Comparison of ENCODE assay signal across 15 cellular contexts in the genomic region with DNA sequence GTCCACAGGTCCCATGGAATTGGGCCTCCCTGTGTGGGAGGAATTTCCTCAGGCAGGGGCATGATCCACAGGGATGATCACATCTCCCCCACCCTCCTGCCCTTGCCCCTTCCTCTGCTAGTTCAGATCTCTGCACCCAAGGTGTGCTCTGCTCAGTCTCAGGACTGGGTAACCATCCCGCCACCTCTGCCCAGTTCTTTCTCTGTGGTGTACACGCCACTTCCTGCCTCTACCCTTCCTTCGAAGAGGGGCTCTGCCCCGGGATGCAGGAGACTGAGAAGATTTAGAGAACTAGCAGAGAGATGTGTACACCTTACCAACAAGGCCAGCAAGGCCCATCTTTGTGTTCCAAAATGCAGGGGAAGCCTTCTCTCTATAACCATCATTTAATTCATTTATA.
DNase-seq lines count a peak whose midpoint lies in the region; ATAC-seq, FAIRE-seq and TF ChIP-seq lines count a peak whose summit lies in the region.
"Had no signal": no experiment of that assay in that cellular context is flagged by ENCODE, and none has a peak within 500 bp of the region (broad histone marks: within the 10 kb centered on the region; RNA-seq: fewer than 3 reads in every experiment).

No MANE protein-coding gene starts in this region.

- H3K27ac Mint-ChIP-seq in activated naive CD4-positive, alpha-beta T cell treated with anti-CD3 and anti-CD28 coated beads, Interleukin-2, amount 50 U/mL, for 24 hours = peak overlapping the region; percentile 8
- peak overlapping the region in 3 of 5 experiments; percentile 3 to 72 (median 25) for H3K27ac Mint-ChIP-seq in brain
- H3K27ac Mint-ChIP-seq in nephron = peak overlapping the region; percentile 53 to 74 (median 68)
- H3K27ac Mint-ChIP-seq in stimulated activated naive B cell treated with anti-CD40 and anti-IgM and Interleukin-4, amounts not matched to agents 10 μg/mL and 1 μg/mL and 100 μg/mL, for 72 hours = peak overlapping the region; percentile 28

- H3K4me1 ChIP-seq in small intestine (ENCODE audit: control insufficient read depth in 2 of 2, insufficient read depth in 1 of 2, low read depth in 1 of 2, low read length in 1 of 2) = no peaks in the 10 kb centered on the region
- H3K4me1 ChIP-seq: Caco-2 had no signal

- ATAC-seq in stimulated activated naive B cell treated with anti-CD40 and anti-IgM and Interleukin-4, amounts not matched to agents 10 μg/mL and 1 μg/mL and 100 μg/mL, for 72 hours (replicated peaks) = no peak

- FAIRE-seq in small intestine (lab: Jason Lieb, UNC) = no peak

- H3K4me1 Mint-ChIP-seq in activated naive CD4-positive, alpha-beta T cell treated with anti-CD3 and anti-CD28 coated beads, Interleukin-2, amount 50 U/mL, for 24 hours = no peaks in the 10 kb centered on the region
- H3K4me1 Mint-ChIP-seq in brain (peaks cover 58% of the 10 kb centered on the region), nephron (peaks cover 39% of the 10 kb centered on the region)
- H3K4me1 Mint-ChIP-seq in stimulated activated naive B cell treated with anti-CD40 and anti-IgM and Interleukin-4, amounts not matched to agents 10 μg/mL and 1 μg/mL and 100 μg/mL, for 72 hours = no peaks in the 10 kb centered on the region

- H3K4me3 Mint-ChIP-seq in activated naive CD4-positive, alpha-beta T cell treated with anti-CD3 and anti-CD28 coated beads, Interleukin-2, amount 50 U/mL, for 24 hours = no peak overlapping the region
- H3K4me3 Mint-ChIP-seq in brain (no peak overlapping the region), nephron (no peak overlapping the region)
- no peak overlapping the region for H3K4me3 Mint-ChIP-seq in stimulated activated naive B cell treated with anti-CD40 and anti-IgM and Interleukin-4, amounts not matched to agents 10 μg/mL and 1 μg/mL and 100 μg/mL, for 72 hours
- H3K4me3 Mint-ChIP-seq: HFFc6 had no signal

- 68 to 81% (median 71%) methylated on average over 4 of the region's 4 CpGs for WGBS in small intestine, 3 donors

- H3K27me3 Mint-ChIP-seq in activated naive CD4-positive, alpha-beta T cell treated with anti-CD3 and anti-CD28 coated beads, Interleukin-2, amount 50 U/mL, for 24 hours = no peaks in the 10 kb centered on the region
- peaks cover 6% of the 10 kb centered on the region for H3K27me3 Mint-ChIP-seq in brain
- peaks cover 9% of the 10 kb centered on the region for H3K27me3 Mint-ChIP-seq in nephron (ENCODE audit: low read depth)
- no peaks in the 10 kb centered on the region for H3K27me3 Mint-ChIP-seq in stimulated activated naive B cell treated with anti-CD40 and anti-IgM and Interleukin-4, amounts not matched to agents 10 μg/mL and 1 μg/mL and 100 μg/mL, for 72 hours

- DNase-seq in activated naive CD4-positive, alpha-beta T cell (lab: John Stamatoyannopoulos, UW) = no peak
- no peak for DNase-seq in stimulated activated naive B cell treated with anti-CD40 and anti-IgM and Interleukin-4, amounts not matched to agents 10 μg/mL and 1 μg/mL and 100 μg/mL, for 72 hours
- DNase-seq in SW480 (ENCODE audit: low spot score) = no peak
- DNase-seq in small intestine = no peak
- DNase-seq in brain microvascular endothelial cell = no peak
- DNase-seq: 8988T; AML-193; Caco-2; CD8-positive, alpha-beta memory T cell; HCEC 1CT; HFFc6 had no signal

- H3K9me3 Mint-ChIP-seq in activated naive CD4-positive, alpha-beta T cell treated with anti-CD3 and anti-CD28 coated beads, Interleukin-2, amount 50 U/mL, for 24 hours = no peaks in the 10 kb centered on the region
- H3K9me3 Mint-ChIP-seq in brain = no peaks in the 10 kb centered on the region
- no peaks in the 10 kb centered on the region for H3K9me3 Mint-ChIP-seq in nephron
- H3K9me3 Mint-ChIP-seq in stimulated activated naive B cell treated with anti-CD40 and anti-IgM and Interleukin-4, amounts not matched to agents 10 μg/mL and 1 μg/mL and 100 μg/mL, for 72 hours = no peaks in the 10 kb centered on the region
- H3K9me3 Mint-ChIP-seq: CD8-positive, alpha-beta memory T cell; HFFc6 had no signal

- in situ Hi-C loops in brain microvascular endothelial cell (cut with HindIII; ENCODE audit: low pct_ligation_motif_present, low sequenced_read_pairs) = no loop called here

- no peaks in the 10 kb centered on the region for H3K36me3 ChIP-seq in small intestine (ENCODE audit: control insufficient read depth in 2 of 2, insufficient read depth in 2 of 2, low read length in 2 of 2)
- no peaks in the 10 kb centered on the region for H3K36me3 ChIP-seq in brain microvascular endothelial cell (replicated peaks)
- H3K36me3 ChIP-seq: BLaER1 had no signal

- no peaks in the 10 kb centered on the region for H3K36me3 Mint-ChIP-seq in activated naive CD4-positive, alpha-beta T cell treated with anti-CD3 and anti-CD28 coated beads, Interleukin-2, amount 50 U/mL, for 24 hours
- H3K36me3 Mint-ChIP-seq in brain = no peaks in the 10 kb centered on the region
- H3K36me3 Mint-ChIP-seq in nephron (ENCODE audit: low read depth) = no peaks in the 10 kb centered on the region
- no peaks in the 10 kb centered on the region for H3K36me3 Mint-ChIP-seq in stimulated activated naive B cell treated with anti-CD40 and anti-IgM and Interleukin-4, amounts not matched to agents 10 μg/mL and 1 μg/mL and 100 μg/mL, for 72 hours
- H3K36me3 Mint-ChIP-seq: CD8-positive, alpha-beta memory T cell had no signal

- H3K27ac ChIP-seq in small intestine (ENCODE audit: low read depth in 1 of 2, low read length in 1 of 2) (no peak overlapping the region), brain microvascular endothelial cell (no peak overlapping the region)
- H3K27ac ChIP-seq: BLaER1 had no signal

- no peaks in the 10 kb centered on the region for H3K9me3 ChIP-seq in small intestine (ENCODE audit: control insufficient read depth, low read depth)
- H3K9me3 ChIP-seq: Caco-2 had no signal

- no peak for TF ChIP-seq CTCF in brain (conservative IDR thresholded peaks at IDR 0.05)
- TF ChIP-seq CTCF in nephron (IDR thresholded peaks at IDR 0.05; ENCODE audit: unreplicated experiment in 3 of 3) = no peak
- no peak for TF ChIP-seq CTCF in brain microvascular endothelial cell (IDR thresholded peaks at IDR 0.05; ENCODE audit: low read depth, low read length, missing control alignments)

- no peaks in the 10 kb centered on the region for H3K27me3 ChIP-seq in small intestine (ENCODE audit: control insufficient read depth in 2 of 2, insufficient read depth in 2 of 2, low read length in 2 of 2)
- no peaks in the 10 kb centered on the region for H3K27me3 ChIP-seq in brain microvascular endothelial cell (replicated peaks)
- H3K27me3 ChIP-seq: BLaER1 had no signal

- H3K4me3 ChIP-seq in small intestine (ENCODE audit: low read depth in 1 of 2, low read length in 2 of 2) (no peak overlapping the region), brain microvascular endothelial cell (ENCODE audit: low read depth, low read length) (no peak overlapping the region)
- H3K4me3 ChIP-seq: BLaER1 had no signal

Comparison
In these comparisons a context has a peak if more than half of its experiments do, and no peak if none do; other contexts are left out.
1. H3K27ac Mint-ChIP-seq: peak in every context shown above with its lines; median percentile 68 in nephron; 28 in stimulated activated naive B cell treated with anti-CD40 and anti-IgM and Interleukin-4, amounts not matched to agents 10 μg/mL and 1 μg/mL and 100 μg/mL, for 72 hours; 25 in brain; 8 in activated naive CD4-positive, alpha-beta T cell treated with anti-CD3 and anti-CD28 coated beads, Interleukin-2, amount 50 U/mL, for 24 hours.